27 cellular contexts compared by ENCODE assay signal in the genomic region with DNA sequence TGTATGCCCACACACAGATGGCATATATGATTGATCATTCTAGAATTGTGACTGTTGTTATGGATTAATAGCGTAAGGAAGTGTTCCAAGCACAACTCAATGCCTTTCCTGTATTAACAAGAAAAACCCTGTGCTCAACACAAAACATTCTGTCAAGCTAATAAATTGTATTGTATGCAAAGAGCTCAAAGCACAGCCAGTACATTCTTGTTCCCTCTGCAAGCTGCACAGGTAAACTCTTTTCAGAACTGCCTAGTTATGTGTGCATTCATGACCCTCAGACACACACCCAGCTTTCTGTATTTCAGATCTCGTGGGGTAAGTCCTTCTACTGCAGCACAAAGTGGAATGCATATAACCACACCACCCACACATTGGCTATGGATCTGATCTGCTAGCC. TPM values are rescaled to one million over a fixed set of nuclear protein-coding genes. Genes with fewer than 3 reads are reported as not detected.
"Had no signal": no experiment of that assay in that cellular context is flagged by ENCODE, and none has a peak within 500 bp of the region (broad histone marks: within the 10 kb centered on the region; RNA-seq: fewer than 3 reads in every experiment).

No MANE protein-coding gene starts in this region.

- FAIRE-seq: colon, endothelial cell of umbilical vein had no signal

- ATAC-seq: gastrocnemius medialis, heart right ventricle, left colon, left lung, left ventricle myocardium superior, lower lobe of right lung, mucosa of descending colon had no signal

- H3K4me1 ChIP-seq: gastrocnemius medialis, heart right ventricle, left lung, lower lobe of right lung had no signal

- H3K4me3 ChIP-seq: coronary artery, dorsolateral prefrontal cortex, esophagus squamous epithelium, gastrocnemius medialis, heart right ventricle, left lung, lower lobe of right lung, mucosa of descending colon had no signal

- H3K27me3 ChIP-seq: dorsolateral prefrontal cortex, esophagus squamous epithelium, gastrocnemius medialis, heart right ventricle, left lung had no signal

- H3K9me3 ChIP-seq: esophagus squamous epithelium, gastrocnemius medialis, lower lobe of right lung, mucosa of descending colon had no signal

- H3K27ac ChIP-seq: coronary artery, dorsolateral prefrontal cortex, esophagus squamous epithelium, gastrocnemius medialis, heart right ventricle, left lung, lower lobe of right lung had no signal

- DNase-seq: dermis blood vessel endothelial cell; dorsolateral prefrontal cortex; effector CD4-positive, alpha-beta T cell; effector memory CD4-positive, alpha-beta T cell; esophagus squamous epithelium; foreskin fibroblast; foreskin melanocyte; gastrocnemius medialis; glutamatergic neuron; head of caudate nucleus; heart right ventricle; hippocampal formation; immature natural killer cell; islet precursor cell; kidney; kidney glomerular epithelial cell; left colon; left lung; left ventricle myocardium superior; lower lobe of right lung; mesenchymal stem cell; mucosa of descending colon; naive B cell had no signal

- H3K36me3 ChIP-seq: esophagus squamous epithelium, gastrocnemius medialis, heart right ventricle, left lung, lower lobe of right lung had no signal

RNA-seq across cellular contexts. Expression of gene BANK1, which starts 34.3 kb away (rescaled TPM):
- total RNA-seq: dermis blood vessel endothelial cell, lung microvascular endothelial cell had no signal
